1 cellular context compared by ENCODE assay signal in the genomic region with DNA sequence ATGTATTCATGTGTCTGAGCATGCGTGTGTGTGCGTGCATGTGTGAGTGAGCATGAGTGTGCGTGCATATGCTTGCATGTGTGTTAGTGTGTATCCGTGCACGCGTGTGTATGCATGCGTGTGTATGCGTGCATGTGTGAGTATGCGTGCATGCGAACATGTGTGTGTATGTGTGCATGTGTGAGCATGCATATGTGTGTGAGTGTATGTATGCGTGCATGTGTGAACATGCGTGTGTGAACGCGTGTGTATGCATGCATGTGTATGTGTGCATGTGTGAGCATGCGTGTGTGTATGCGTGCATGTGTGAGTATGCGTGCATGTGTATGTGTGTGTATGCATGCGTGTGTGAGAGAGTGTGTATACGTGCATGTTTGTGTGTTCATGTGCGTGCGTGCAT.
TF ChIP-seq lines count a peak whose summit lies in the region.

No MANE protein-coding gene starts in this region.

TF ChIP-seq in GM12878, 131 proteins besides CTCF, POLR2A, EP300 and RAD21:
- no peak for TF ChIP-seq LARP7 (IDR thresholded peaks at IDR 0.05)
- peak; percentile 56 for TF ChIP-seq NR2C2 (IDR thresholded peaks at IDR 0.05; ENCODE audit: borderline replicate concordance, control insufficient read depth, insufficient read length, low read depth)
- no peak for TF ChIP-seq MTA2 (IDR thresholded peaks at IDR 0.05; ENCODE audit: low read depth)
- TF ChIP-seq RFX5 (IDR thresholded peaks at IDR 0.05; ENCODE audit: low read depth, low read length) = no peak
- TF ChIP-seq EGR1 (IDR thresholded peaks at IDR 0.05; ENCODE audit: borderline replicate concordance in 1 of 2, low read depth in 2 of 2, low read length in 2 of 2) = no peak
